20 cellular contexts compared by ENCODE assay signal in genomic region chr12:122560138-122560537, GRCh38.
"Had no signal": no experiment of that assay in that cellular context is flagged by ENCODE, and none has a peak within 500 bp of the region (broad histone marks: within the 10 kb centered on the region; RNA-seq: fewer than 3 reads in every experiment).

No MANE protein-coding gene starts in this region.

- H3K9me3 ChIP-seq: gastroesophageal sphincter, vagina had no signal

- H3K4me1 ChIP-seq: gastroesophageal sphincter, left ventricle myocardium inferior, parathyroid adenoma, vagina had no signal

- H3K27ac ChIP-seq: epithelial cell of prostate, gastroesophageal sphincter, left ventricle myocardium inferior, parathyroid adenoma, vagina had no signal

- H3K4me3 Mint-ChIP-seq: activated CD4-positive, alpha-beta memory T cell treated with anti-CD3 and anti-CD28 coated beads for 36 hours; activated CD8-positive, alpha-beta memory T cell treated with anti-CD3 and anti-CD28 coated beads, Interleukin-2, amount 10 ng/mL, durations not matched to agents 7 days and 5 days; activated naive CD8-positive, alpha-beta T cell treated with anti-CD3 and anti-CD28 coated beads, Interleukin-2, amount 10 ng/mL, durations not matched to agents 7 days and 5 days; activated T-helper 17 cell treated with anti-CD3 and anti-CD28 coated beads, Interleukin-2, amount 50 U/mL, for 72 hours; natural killer cell treated with Interleukin-12 subunit alpha and Interleukin-12 subunit beta and Interleukin-15 and Interleukin-18, amount 100 ng/mL, for 72 hours had no signal

- H3K79me2 ChIP-seq: parathyroid adenoma had no signal

- H3K27me3 ChIP-seq: gastroesophageal sphincter, vagina had no signal

- H3K27ac Mint-ChIP-seq: activated CD4-positive, alpha-beta memory T cell treated with anti-CD3 and anti-CD28 coated beads for 36 hours; activated CD8-positive, alpha-beta memory T cell treated with anti-CD3 and anti-CD28 coated beads, Interleukin-2, amount 10 ng/mL, durations not matched to agents 7 days and 5 days; activated naive CD8-positive, alpha-beta T cell treated with anti-CD3 and anti-CD28 coated beads, Interleukin-2, amount 10 ng/mL, durations not matched to agents 7 days and 5 days; activated T-helper 17 cell treated with anti-CD3 and anti-CD28 coated beads, Interleukin-2, amount 50 U/mL, for 72 hours; natural killer cell treated with Interleukin-12 subunit alpha and Interleukin-12 subunit beta and Interleukin-15 and Interleukin-18, amount 100 ng/mL, for 72 hours had no signal

- DNase-seq: activated CD4-positive, alpha-beta memory T cell treated with anti-CD3 and anti-CD28 coated beads for 36 hours; activated CD8-positive, alpha-beta memory T cell treated with anti-CD3 and anti-CD28 coated beads, Interleukin-2, amount 10 ng/mL, durations not matched to agents 7 days and 5 days; activated naive CD8-positive, alpha-beta T cell treated with anti-CD3 and anti-CD28 coated beads, Interleukin-2, amount 10 ng/mL, durations not matched to agents 7 days and 5 days; activated T-cell treated with anti-CD3 and anti-CD28 coated beads for 4 hours; amygdala; cortex of kidney; head of caudate nucleus; hypothalamus; left ventricle myocardium inferior; midbrain; right cardiac atrium; stimulated activated CD4-positive, alpha-beta T cell treated with anti-CD3 and anti-CD28 coated beads, Interleukin-12 subunit alpha, Interleukin-12 subunit beta, amount 100 ng/mL, for 4 hours; stimulated activated CD4-positive, alpha-beta T cell treated with anti-CD3 and anti-CD28 coated beads, Interleukin-4, amount 100 ng/mL, for 4 hours; trophoblast cell had no signal

- H3K4me3 ChIP-seq: gastroesophageal sphincter, left ventricle myocardium inferior, vagina had no signal

- H3K4me1 Mint-ChIP-seq: activated CD8-positive, alpha-beta memory T cell treated with anti-CD3 and anti-CD28 coated beads, Interleukin-2, amount 10 ng/mL, durations not matched to agents 7 days and 5 days; activated naive CD8-positive, alpha-beta T cell treated with anti-CD3 and anti-CD28 coated beads, Interleukin-2, amount 10 ng/mL, durations not matched to agents 7 days and 5 days; activated T-helper 17 cell treated with anti-CD3 and anti-CD28 coated beads, Interleukin-2, amount 50 U/mL, for 72 hours had no signal

- H3K9me3 Mint-ChIP-seq: activated CD4-positive, alpha-beta memory T cell treated with anti-CD3 and anti-CD28 coated beads for 36 hours; activated naive CD8-positive, alpha-beta T cell treated with anti-CD3 and anti-CD28 coated beads, Interleukin-2, amount 10 ng/mL, durations not matched to agents 7 days and 5 days; activated T-helper 17 cell treated with anti-CD3 and anti-CD28 coated beads, Interleukin-2, amount 50 U/mL, for 72 hours; natural killer cell treated with Interleukin-12 subunit alpha and Interleukin-12 subunit beta and Interleukin-15 and Interleukin-18, amount 100 ng/mL, for 72 hours had no signal

- H2AFZ ChIP-seq: parathyroid adenoma had no signal

- H3K27me3 Mint-ChIP-seq: activated CD4-positive, alpha-beta memory T cell treated with anti-CD3 and anti-CD28 coated beads for 36 hours; activated CD8-positive, alpha-beta memory T cell treated with anti-CD3 and anti-CD28 coated beads, Interleukin-2, amount 10 ng/mL, durations not matched to agents 7 days and 5 days; activated naive CD8-positive, alpha-beta T cell treated with anti-CD3 and anti-CD28 coated beads, Interleukin-2, amount 10 ng/mL, durations not matched to agents 7 days and 5 days; activated T-helper 17 cell treated with anti-CD3 and anti-CD28 coated beads, Interleukin-2, amount 50 U/mL, for 72 hours; natural killer cell treated with Interleukin-12 subunit alpha and Interleukin-12 subunit beta and Interleukin-15 and Interleukin-18, amount 100 ng/mL, for 72 hours had no signal

- ATAC-seq: activated CD8-positive, alpha-beta memory T cell treated with anti-CD3 and anti-CD28 coated beads, Interleukin-2, amount 10 ng/mL, durations not matched to agents 7 days and 5 days; activated T-helper 17 cell treated with anti-CD3 and anti-CD28 coated beads, Interleukin-2, amount 50 U/mL, for 72 hours; gastroesophageal sphincter; natural killer cell treated with Interleukin-12 subunit alpha and Interleukin-12 subunit beta and Interleukin-15 and Interleukin-18, amount 100 ng/mL, for 72 hours; right cardiac atrium had no signal
